8 cellular contexts compared by ENCODE assay signal in the genomic region with DNA sequence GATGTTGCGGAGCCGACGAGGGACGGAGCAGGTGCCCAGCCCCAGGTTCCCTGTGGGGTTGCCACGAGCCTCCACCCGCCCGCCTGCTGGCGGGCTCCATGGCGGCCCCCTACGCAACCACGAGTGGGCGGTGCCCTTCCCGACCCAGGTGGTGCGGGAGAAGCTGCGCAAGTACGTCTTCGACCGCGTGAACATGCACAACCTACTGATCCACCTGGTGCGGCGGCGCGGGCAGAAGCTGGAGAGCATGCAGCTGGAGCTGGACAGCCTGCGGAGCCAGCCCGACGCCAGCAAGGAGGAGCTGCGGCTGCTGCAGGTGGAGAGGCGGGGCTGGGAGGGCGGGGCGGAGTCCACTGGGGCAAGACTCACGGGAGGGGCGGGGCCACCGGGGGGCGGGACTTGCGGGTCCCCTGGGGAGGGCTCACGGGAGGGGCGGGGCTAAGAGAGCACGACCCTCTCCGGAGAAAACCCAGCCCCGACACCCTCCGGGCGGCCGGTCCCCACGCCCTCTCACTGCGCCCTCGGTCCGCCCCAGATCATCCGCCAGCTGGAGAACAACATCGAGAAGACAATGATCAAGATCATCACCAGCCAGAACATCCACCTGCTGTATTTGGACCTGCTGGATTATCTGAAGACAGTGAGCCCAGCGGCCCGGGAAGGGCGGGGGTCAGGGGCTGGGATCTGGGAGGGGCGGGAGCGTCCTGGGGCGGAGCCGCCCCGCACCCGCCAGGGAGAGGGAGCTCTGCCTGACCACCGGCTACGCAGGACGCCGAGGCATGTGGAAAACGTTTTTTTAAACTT. TPM values are rescaled to one million over a fixed set of nuclear protein-coding genes. Genes with fewer than 3 reads are reported as not detected.
DNase-seq lines count a peak whose midpoint lies in the region; ATAC-seq and TF ChIP-seq lines count a peak whose summit lies in the region.

No MANE protein-coding gene starts in this region.

- WGBS in esophagus squamous epithelium, 2 donors = 0% methylated on average over 10 to 11 of the region's 63 CpGs

- intact Hi-C loops in esophagus squamous epithelium (cut with DNase I) = no loop called here

- no peaks in the 10 kb centered on the region for H3K36me3 Mint-ChIP-seq in natural killer cell treated with Interleukin-12 subunit alpha and Interleukin-12 subunit beta and Interleukin-15 and Interleukin-18, amount 100 ng/mL, for 72 hours
- H3K36me3 Mint-ChIP-seq in stimulated activated naive B cell treated with anti-CD40 and anti-IgM and Interleukin-4, amounts not matched to agents 10 μg/mL and 1 μg/mL and 100 μg/mL, for 72 hours = peaks cover 5 to 11% of the 10 kb centered on the region in 2 donors

- TF ChIP-seq POLR2A in esophagus squamous epithelium (IDR thresholded peaks at IDR 0.05) = no peak

- peak overlapping the region; percentile 41 for H3K4me3 ChIP-seq in GM12864 (ENCODE audit: low read depth, low read length)
- H3K4me3 ChIP-seq in Karpas-422 (ENCODE audit: low read length) = peak overlapping the region; percentile 43
- peak overlapping the region; percentile 16 to 64 (median 38) for H3K4me3 ChIP-seq in esophagus squamous epithelium

- H3K27me3 ChIP-seq in Karpas-422 (ENCODE audit: low read length) (no peaks in the 10 kb centered on the region), esophagus squamous epithelium (peaks cover 0 to 81% (median 17%) of the 10 kb centered on the region in 4 donors)

- H3K9me3 ChIP-seq in Karpas-422 (ENCODE audit: low read length) (no peaks in the 10 kb centered on the region), esophagus squamous epithelium (no peaks in the 10 kb centered on the region)

- peak; percentile 85 to 91 for ATAC-seq in natural killer cell treated with Interleukin-12 subunit alpha and Interleukin-12 subunit beta and Interleukin-15 and Interleukin-18, amount 100 ng/mL, for 72 hours
- peak; percentile 68 to 69 for ATAC-seq in stimulated activated naive B cell treated with anti-CD40 and anti-IgM and Interleukin-4, amounts not matched to agents 10 μg/mL and 1 μg/mL and 100 μg/mL, for 72 hours (replicated peaks)

- H3K4me2 ChIP-seq in Karpas-422 (ENCODE audit: low read depth, low read length, poor library complexity, severe bottlenecking) = peak overlapping the region; percentile 63

- H3K36me3 ChIP-seq in Karpas-422 (ENCODE audit: insufficient read depth, low read length) (no peaks in the 10 kb centered on the region), esophagus squamous epithelium (no peaks in the 10 kb centered on the region)

- H3K9ac ChIP-seq in Karpas-422 (ENCODE audit: low read length) = peak overlapping the region; percentile 42

- H3K9me3 Mint-ChIP-seq in natural killer cell treated with Interleukin-12 subunit alpha and Interleukin-12 subunit beta and Interleukin-15 and Interleukin-18, amount 100 ng/mL, for 72 hours = no peaks in the 10 kb centered on the region
- H3K9me3 Mint-ChIP-seq in stimulated activated naive B cell treated with anti-CD40 and anti-IgM and Interleukin-4, amounts not matched to agents 10 μg/mL and 1 μg/mL and 100 μg/mL, for 72 hours = no peaks in the 10 kb centered on the region

- DNase-seq in GM12864 (ENCODE audit: low read depth) (no peak), Karpas-422 (peak; percentile 83), RPMI7951 (ENCODE audit: low read depth) (peak; percentile 49), esophagus squamous epithelium (lab: John Stamatoyannopoulos, UW) (no peak), pons (ENCODE audit: low spot score) (no peak)
- peak; percentile 94 to 95 for DNase-seq in activated T-cell treated with anti-CD3 and anti-CD28 coated beads, Interleukin-2, amount 50 U/mL, for 48 hours
- DNase-seq in natural killer cell treated with Interleukin-12 subunit alpha and Interleukin-12 subunit beta and Interleukin-15 and Interleukin-18, amount 100 ng/mL, for 72 hours (ENCODE audit: low spot score) = peak; percentile 81
- DNase-seq in stimulated activated naive B cell treated with anti-CD40 and anti-IgM and Interleukin-4, amounts not matched to agents 10 μg/mL and 1 μg/mL and 100 μg/mL, for 72 hours = peak; percentile 44

- no peak overlapping the region for H2AFZ ChIP-seq in Karpas-422 (ENCODE audit: low read length)

- H3K27ac ChIP-seq in Karpas-422 (ENCODE audit: low read length) = no peak overlapping the region
- peak overlapping the region in 3 of 4 donors; percentile 21 to 71 (median 59) for H3K27ac ChIP-seq in esophagus squamous epithelium

- no peak for TF ChIP-seq CTCF in GM12864 (IDR thresholded peaks at IDR 0.05; ENCODE audit: low read depth, low read length, missing control alignments)
- TF ChIP-seq CTCF in esophagus squamous epithelium (IDR thresholded peaks at IDR 0.05) = no peak

- no peaks in the 10 kb centered on the region for H3K9me2 ChIP-seq in Karpas-422 (replicated peaks; ENCODE audit: insufficient read depth, low read length)

- peaks cover 5 to 8% of the 10 kb centered on the region in 2 donors for H3K4me1 Mint-ChIP-seq in natural killer cell treated with Interleukin-12 subunit alpha and Interleukin-12 subunit beta and Interleukin-15 and Interleukin-18, amount 100 ng/mL, for 72 hours (ENCODE audit: low read depth in 2 of 2)
- H3K4me1 Mint-ChIP-seq in stimulated activated naive B cell treated with anti-CD40 and anti-IgM and Interleukin-4, amounts not matched to agents 10 μg/mL and 1 μg/mL and 100 μg/mL, for 72 hours = peaks cover 15 to 35% of the 10 kb centered on the region in 2 donors

- H3K4me3 Mint-ChIP-seq in natural killer cell treated with Interleukin-12 subunit alpha and Interleukin-12 subunit beta and Interleukin-15 and Interleukin-18, amount 100 ng/mL, for 72 hours = peak overlapping the region; percentile 60
- H3K4me3 Mint-ChIP-seq in stimulated activated naive B cell treated with anti-CD40 and anti-IgM and Interleukin-4, amounts not matched to agents 10 μg/mL and 1 μg/mL and 100 μg/mL, for 72 hours = peak overlapping the region; percentile 79 to 84

- no peaks in the 10 kb centered on the region for H3K79me2 ChIP-seq in Karpas-422 (ENCODE audit: low read length)

- 0 out of 2 replicates have a peak, but pooled peaks cover 8% of the 10 kb centered on the region for H4K20me1 ChIP-seq in Karpas-422 (ENCODE audit: insufficient read depth, low read depth, low read length)

- no peak overlapping the region for H3K27ac Mint-ChIP-seq in natural killer cell treated with Interleukin-12 subunit alpha and Interleukin-12 subunit beta and Interleukin-15 and Interleukin-18, amount 100 ng/mL, for 72 hours
- peak overlapping the region; percentile 85 for H3K27ac Mint-ChIP-seq in stimulated activated naive B cell treated with anti-CD40 and anti-IgM and Interleukin-4, amounts not matched to agents 10 μg/mL and 1 μg/mL and 100 μg/mL, for 72 hours

- peaks cover 0 to 6% of the 10 kb centered on the region in 2 donors for H3K27me3 Mint-ChIP-seq in natural killer cell treated with Interleukin-12 subunit alpha and Interleukin-12 subunit beta and Interleukin-15 and Interleukin-18, amount 100 ng/mL, for 72 hours
- peaks cover 0 to 11% of the 10 kb centered on the region in 2 donors for H3K27me3 Mint-ChIP-seq in stimulated activated naive B cell treated with anti-CD40 and anti-IgM and Interleukin-4, amounts not matched to agents 10 μg/mL and 1 μg/mL and 100 μg/mL, for 72 hours

- H3K4me1 ChIP-seq in Karpas-422 (ENCODE audit: low read length) (peaks cover 44% of the 10 kb centered on the region), esophagus squamous epithelium (peaks cover 23 to 56% (median 27%) of the 10 kb centered on the region in 3 donors)

RNA-seq across cellular contexts. Expression of gene CCDC183, which starts 3.9 kb away (rescaled TPM):
- 1.6 TPM in 1 of 2 replicates, not detected in the other for total RNA-seq in Karpas-422 (2014; rRNA removed; shearing (Covaris generic); ENCODE audit: low replicate concordance)
- not detected in 2 replicates for total RNA-seq in RPMI7951 (2014; rRNA removed; shearing (Covaris generic))
- total RNA-seq in esophagus squamous epithelium = 1 to 10 TPM in 1 of 4 donors, not detected in 3; 2.1 TPM
- under 1 TPM; 0.38 to 0.45 TPM for total RNA-seq in natural killer cell treated with Interleukin-12 subunit alpha and Interleukin-12 subunit beta and Interleukin-15 and Interleukin-18, amount 100 ng/mL, for 72 hours

RNA-seq across cellular contexts. Expression of gene RABL6, which starts 7.7 kb away (rescaled TPM):
- total RNA-seq in Karpas-422 (2014; rRNA removed; shearing (Covaris generic); ENCODE audit: low replicate concordance) = 43.1 and 78.1 TPM in 2 replicates
- 30.0 and 37.8 TPM in 2 replicates for total RNA-seq in RPMI7951 (2014; rRNA removed; shearing (Covaris generic))
- 10 to 100 TPM; 54.9 to 70.7 (median 61.5) TPM for total RNA-seq in esophagus squamous epithelium
- total RNA-seq in natural killer cell treated with Interleukin-12 subunit alpha and Interleukin-12 subunit beta and Interleukin-15 and Interleukin-18, amount 100 ng/mL, for 72 hours = 100 to 1,000 TPM in 1 of 2 donors, 10 to 100 TPM in 1; 74.1 to 151 TPM

RNA-seq across cellular contexts. Expression of gene TMEM141, which starts 8.9 kb away (rescaled TPM):
- 20.5 and 61.8 TPM in 2 replicates for total RNA-seq in Karpas-422 (2014; rRNA removed; shearing (Covaris generic); ENCODE audit: low replicate concordance)
- total RNA-seq in RPMI7951 (2014; rRNA removed; shearing (Covaris generic)) = 49.4 and 79.2 TPM in 2 replicates
- 100 to 1,000 TPM; 109 to 129 (median 123) TPM for total RNA-seq in esophagus squamous epithelium
- total RNA-seq in natural killer cell treated with Interleukin-12 subunit alpha and Interleukin-12 subunit beta and Interleukin-15 and Interleukin-18, amount 100 ng/mL, for 72 hours = 10 to 100 TPM; 31.9 to 50.5 TPM

RNA-seq across cellular contexts. Expression of gene LCN15, which starts 35.7 kb away (rescaled TPM):
- total RNA-seq in Karpas-422 (2014; rRNA removed; shearing (Covaris generic); ENCODE audit: low replicate concordance) = not detected in 2 replicates
- not detected in 2 replicates for total RNA-seq in RPMI7951 (2014; rRNA removed; shearing (Covaris generic))
- total RNA-seq in esophagus squamous epithelium = not detected
- not detected for total RNA-seq in natural killer cell treated with Interleukin-12 subunit alpha and Interleukin-12 subunit beta and Interleukin-15 and Interleukin-18, amount 100 ng/mL, for 72 hours

RNA-seq across cellular contexts. Expression of gene LCN8, which starts 42.0 kb away (rescaled TPM):
- total RNA-seq in Karpas-422 (2014; rRNA removed; shearing (Covaris generic); ENCODE audit: low replicate concordance) = not detected in 2 replicates
- total RNA-seq in RPMI7951 (2014; rRNA removed; shearing (Covaris generic)) = not detected in 2 replicates
- not detected for total RNA-seq in esophagus squamous epithelium
- not detected for total RNA-seq in natural killer cell treated with Interleukin-12 subunit alpha and Interleukin-12 subunit beta and Interleukin-15 and Interleukin-18, amount 100 ng/mL, for 72 hours

Comparison
In these comparisons a context has a peak if more than half of its experiments do, and no peak if none do; other contexts are left out.
1. DNase-seq: peak in Karpas-422 (single experiment), RPMI7951 (single experiment), activated T-cell treated with anti-CD3 and anti-CD28 coated beads, Interleukin-2, amount 50 U/mL, for 48 hours (2 of 2), natural killer cell treated with Interleukin-12 subunit alpha and Interleukin-12 subunit beta and Interleukin-15 and Interleukin-18, amount 100 ng/mL, for 72 hours (single experiment) and stimulated activated naive B cell treated with anti-CD40 and anti-IgM and Interleukin-4, amounts not matched to agents 10 μg/mL and 1 μg/mL and 100 μg/mL, for 72 hours (single experiment); none in GM12864 (single experiment), esophagus squamous epithelium (single experiment) and pons (single experiment).
2. Peak in every context shown above with its lines, with median percentiles within 50 percentile points of each other: H3K4me3 ChIP-seq.